In genomic region chr3:62892045-62892444, GRCh38 we compare ENCODE assay signal across 37 cellular contexts. TPM values are rescaled to one million over a fixed set of nuclear protein-coding genes. Genes with fewer than 3 reads are reported as not detected.
"Had no signal": no experiment of that assay in that cellular context is flagged by ENCODE, and none has a peak within 500 bp of the region (broad histone marks: within the 10 kb centered on the region; RNA-seq: fewer than 3 reads in every experiment).

No MANE protein-coding gene starts in this region.

- H3K27me3 ChIP-seq: adrenal gland, ascending aorta, body of pancreas, brain microvascular endothelial cell, breast epithelium, cardiac muscle cell had no signal

- H3K27ac ChIP-seq: adrenal gland, ascending aorta, body of pancreas, brain microvascular endothelial cell, breast epithelium, cardiac muscle cell had no signal

- H3K4me3 ChIP-seq: adrenal gland, ascending aorta, body of pancreas, breast epithelium, cardiac muscle cell had no signal

- ATAC-seq: activated naive CD4-positive, alpha-beta T cell treated with anti-CD3 and anti-CD28 coated beads, Interleukin-2, amount 50 U/mL, for 72 hours; activated naive CD8-positive, alpha-beta T cell treated with anti-CD3 and anti-CD28 coated beads, Interleukin-2, amount 50 U/mL, for 24 hours; activated T-cell treated with anti-CD3 and anti-CD28 coated beads, Interleukin-2, amount 50 U/mL, for 4 hours; activated T-cell treated with anti-CD3 and anti-CD28 coated beads, Interleukin-2, amount 50 U/mL, for 72 hours; activated T-helper 17 cell treated with anti-CD3 and anti-CD28 coated beads, Interleukin-2, amount 50 U/mL, for 72 hours; body of pancreas had no signal

- FAIRE-seq: astrocyte, bronchial epithelial cell had no signal

- H3K4me1 ChIP-seq: adrenal gland, ascending aorta, body of pancreas, breast epithelium had no signal

- DNase-seq: activated effector memory CD4-positive, alpha-beta T cell treated with anti-CD3 and anti-CD28 coated beads, Interleukin-2, amount 50 U/mL, for 16 hours; activated effector memory CD4-positive, alpha-beta T cell treated with Interleukin-2 at 50 U/mL for 16 hours; activated gamma-delta T cell; activated gamma-delta T cell treated with Interleukin-2 at 50 U/mL for 16 hours; activated naive CD4-positive, alpha-beta T cell; activated naive CD4-positive, alpha-beta T cell treated with anti-CD3 and anti-CD28 coated beads for 36 hours; activated naive CD4-positive, alpha-beta T cell treated with anti-CD3 and anti-CD28 coated beads, Interleukin-2, amount 10 ng/mL, durations not matched to agents 7 days and 5 days; activated naive CD4-positive, alpha-beta T cell treated with anti-CD3 and anti-CD28 coated beads, Interleukin-2, amount 50 U/mL, for 16 hours; activated naive CD4-positive, alpha-beta T cell treated with Interleukin-2 at 50 U/mL for 16 hours; activated naive CD8-positive, alpha-beta T cell treated with anti-CD3 and anti-CD28 coated beads for 36 hours; activated naive CD8-positive, alpha-beta T cell treated with anti-CD3 and anti-CD28 coated beads, Interleukin-2, amount 10 ng/mL, durations not matched to agents 7 days and 5 days; activated naive CD8-positive, alpha-beta T cell treated with anti-CD3 and anti-CD28 coated beads, Interleukin-2, amount 50 U/mL, for 24 hours; activated T-cell treated with anti-CD3 and anti-CD28 coated beads, Interleukin-2, amount 50 U/mL, for 1 hour; activated T-cell treated with anti-CD3 and anti-CD28 coated beads, Interleukin-2, amount 50 U/mL, for 24 hours; activated T-cell treated with anti-CD3 and anti-CD28 coated beads, Interleukin-2, amount 50 U/mL, for 4 hours; activated T-cell treated with anti-CD3 and anti-CD28 coated beads, Interleukin-2, amount 50 U/mL, for 48 hours; activated T-cell treated with anti-CD3 and anti-CD28 coated beads, Interleukin-2, amount 50 U/mL, for 72 hours; adrenal gland; amniotic stem cell; amygdala; anterior cingulate cortex; aorta; body of pancreas; brain microvascular endothelial cell; caudate nucleus; central memory CD4-positive, alpha-beta T cell; cerebellar nuclear complex had no signal

- H3K36me3 ChIP-seq: adrenal gland, ascending aorta, brain microvascular endothelial cell, breast epithelium, cardiac muscle cell had no signal

- H3K9me3 ChIP-seq: adrenal gland, ascending aorta, body of pancreas, breast epithelium had no signal

RNA-seq across cellular contexts. Expression of gene CADPS, which starts 16.8 kb away (rescaled TPM):
- total RNA-seq: activated naive CD4-positive, alpha-beta T cell treated with anti-CD3 and anti-CD28 coated beads for 36 hours; activated naive CD4-positive, alpha-beta T cell treated with anti-CD3 and anti-CD28 coated beads, Interleukin-2, amount 50 U/mL, for 72 hours; activated naive CD8-positive, alpha-beta T cell treated with anti-CD3 and anti-CD28 coated beads for 36 hours; activated naive CD8-positive, alpha-beta T cell treated with anti-CD3 and anti-CD28 coated beads, Interleukin-2, amount 10 ng/mL, durations not matched to agents 7 days and 5 days; activated T-cell treated with anti-CD3 and anti-CD28 coated beads, Interleukin-2, amount 50 U/mL, for 4 hours; activated T-cell treated with anti-CD3 and anti-CD28 coated beads, Interleukin-2, amount 50 U/mL, for 72 hours; activated T-helper 1 cell treated with anti-CD3 and anti-CD28 coated beads, Interleukin-12 subunit alpha, Interleukin-12 subunit beta, Interleukin-2, Interleukin-4 antibody, amounts not matched to agents 30 ng/mL and 10 ng/mL and 1 ng/mL, durations not matched to agents 14 hours and 24 hours and 36 hours; activated T-helper 17 cell treated with anti-CD3 and anti-CD28 coated beads, Interleukin-2, amount 50 U/mL, for 72 hours; activated T-helper 2 cell treated with anti-CD3 and anti-CD28 coated beads, Interferon-gamma antibody, Interleukin-2, Interleukin-4, amounts not matched to agents 10 μg/mL and 5 μg/mL and 100 μg/mL, durations not matched to agents 14 hours and 24 hours and 36 hours; ascending aorta; chondrocyte had no signal
